9 cellular contexts compared by ENCODE assay signal in the genomic region with DNA sequence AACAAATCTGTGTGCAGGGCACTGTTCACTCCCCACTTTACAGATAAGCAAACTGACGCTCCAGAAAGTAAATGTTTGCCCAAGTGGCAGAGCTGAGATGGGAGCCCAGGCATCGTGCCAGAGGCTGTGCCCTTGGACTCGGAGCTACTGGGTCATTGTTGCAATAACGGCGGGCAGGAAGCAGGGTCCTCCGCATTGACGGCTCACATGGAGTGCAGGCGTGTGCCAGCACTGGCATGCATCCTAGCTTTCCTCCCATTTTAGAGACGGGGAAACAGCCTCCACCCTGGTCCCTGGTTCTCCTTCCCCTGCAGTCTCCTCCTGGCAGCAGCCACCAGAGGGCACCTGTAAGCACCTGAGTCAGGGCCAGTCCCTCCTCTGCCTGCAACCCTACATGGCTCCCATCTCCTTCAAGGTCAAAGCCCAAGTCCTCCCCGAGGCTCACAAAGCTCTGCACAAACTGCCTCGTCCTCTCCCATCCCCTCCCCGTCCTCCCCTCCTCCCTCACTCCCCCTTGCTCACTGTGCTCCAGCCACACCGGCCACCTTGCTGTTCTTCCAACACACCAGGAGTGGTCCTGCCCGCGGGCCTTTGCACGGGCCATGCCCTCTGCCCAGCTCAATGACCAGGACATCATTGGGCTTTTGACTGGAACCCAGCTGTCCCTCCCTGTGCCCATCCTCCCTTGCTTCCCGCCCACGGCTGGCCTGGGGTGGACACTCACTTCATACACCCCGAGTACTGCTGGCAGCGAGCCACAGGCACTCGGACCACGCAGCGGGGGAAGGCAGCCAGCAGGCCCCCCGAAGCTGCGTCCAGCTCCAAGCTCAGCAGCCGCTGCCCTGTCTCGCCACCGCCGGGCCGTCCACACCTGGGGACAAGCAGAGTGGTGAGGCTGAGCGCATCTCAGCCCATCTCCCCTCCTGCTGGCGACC. TPM values are rescaled to one million over a fixed set of nuclear protein-coding genes. Genes with fewer than 3 reads are reported as not detected.
DNase-seq lines count a peak whose midpoint lies in the region; ATAC-seq and TF ChIP-seq lines count a peak whose summit lies in the region.
"Had no signal": no experiment of that assay in that cellular context is flagged by ENCODE, and none has a peak within 500 bp of the region (broad histone marks: within the 10 kb centered on the region; RNA-seq: fewer than 3 reads in every experiment).

No MANE protein-coding gene starts in this region.

- no peak overlapping the region for H2AK5ac ChIP-seq in IMR-90 (ENCODE audit: low read depth, low read length)

- intact Hi-C loops in IMR-90 (cut with micrococcal nuclease) (no loop called here), adrenal gland (cut with DNase I) (no loop called here), lower lobe of right lung (cut with DNase I) (no loop called here)
- intact Hi-C loops in activated T-helper 1 cell treated with anti-CD3 and anti-CD28 coated beads, Interleukin-12 subunit alpha, Interleukin-12 subunit beta, Interleukin-2, Interleukin-4 antibody, amounts not matched to agents 30 ng/mL and 10 ng/mL and 1 ng/mL, durations not matched to agents 14 hours and 24 hours and 36 hours (cut with micrococcal nuclease): no loop called here

- no peaks in the 10 kb centered on the region for H3K9me3 Mint-ChIP-seq in activated T-helper 1 cell treated with anti-CD3 and anti-CD28 coated beads, Interleukin-12 subunit alpha, Interleukin-12 subunit beta, Interleukin-2, Interleukin-4 antibody, amounts not matched to agents 30 ng/mL and 10 ng/mL and 1 ng/mL, durations not matched to agents 14 hours and 24 hours and 36 hours

- TF ChIP-seq POLR2A in IMR-90 (IDR thresholded peaks at IDR 0.05; ENCODE audit: low read depth, low read length) (no peak), adrenal gland (IDR thresholded peaks at IDR 0.05) (no peak)

- ATAC-seq in IMR-90 (ENCODE audit: low read depth) (peak; percentile 59; the same call in 1 of the 2 replicates), lower lobe of right lung (peak; percentile 57 to 66), HG03469 (IDR thresholded peaks at IDR 0.05; ENCODE audit: unreplicated experiment) (no peak), GM18519 (IDR thresholded peaks at IDR 0.05; ENCODE audit: low FRiP score, unreplicated experiment) (no peak)

- H3K27me3 Mint-ChIP-seq in activated T-helper 1 cell treated with anti-CD3 and anti-CD28 coated beads, Interleukin-12 subunit alpha, Interleukin-12 subunit beta, Interleukin-2, Interleukin-4 antibody, amounts not matched to agents 30 ng/mL and 10 ng/mL and 1 ng/mL, durations not matched to agents 14 hours and 24 hours and 36 hours (ENCODE audit: insufficient read depth): no peaks in the 10 kb centered on the region

- no peak overlapping the region for H2BK5ac ChIP-seq in IMR-90 (ENCODE audit: low read depth, low read length, poor library complexity, severe bottlenecking)

- H3K4me1 ChIP-seq in IMR-90 (ENCODE audit: control insufficient read depth, insufficient read depth, low read length): no peaks in the 10 kb centered on the region
- H3K4me1 ChIP-seq in adrenal gland (replicated peaks in 1 of 2): no peaks in the 10 kb centered on the region
- H3K4me1 ChIP-seq in lower lobe of right lung: no peaks in the 10 kb centered on the region

- H3K4me3 ChIP-seq in IMR-90 (ENCODE audit: insufficient read depth, low read depth, low read length) (no peak overlapping the region), adrenal gland (no peak overlapping the region), lower lobe of right lung (no peak overlapping the region)

- no peaks in the 10 kb centered on the region for H3K4me1 Mint-ChIP-seq in activated T-helper 1 cell treated with anti-CD3 and anti-CD28 coated beads, Interleukin-12 subunit alpha, Interleukin-12 subunit beta, Interleukin-2, Interleukin-4 antibody, amounts not matched to agents 30 ng/mL and 10 ng/mL and 1 ng/mL, durations not matched to agents 14 hours and 24 hours and 36 hours (ENCODE audit: low read depth)

- in situ Hi-C loops in IMR-90 (cut with MboI; ENCODE audit: low sequenced_read_pairs): no loop called here

- H3K9me1 ChIP-seq in IMR-90 (ENCODE audit: insufficient read depth, low read length): no peaks in the 10 kb centered on the region

- H2AFZ ChIP-seq in IMR-90 (replicated peaks; ENCODE audit: low read length, poor library complexity): no peak overlapping the region

- no peak overlapping the region for H3K18ac ChIP-seq in IMR-90 (ENCODE audit: low read depth, low read length)

- POLR2A ChIA-PET in IMR-90 (lab: Charles Lee; ENCODE audit: unreplicated experiment): no interaction called here

- H3K4me3 Mint-ChIP-seq in activated T-helper 1 cell treated with anti-CD3 and anti-CD28 coated beads, Interleukin-12 subunit alpha, Interleukin-12 subunit beta, Interleukin-2, Interleukin-4 antibody, amounts not matched to agents 30 ng/mL and 10 ng/mL and 1 ng/mL, durations not matched to agents 14 hours and 24 hours and 36 hours: no peak overlapping the region

- peaks cover 2% of the 10 kb centered on the region; the same call in 1 of the 2 replicates for H3K27me3 ChIP-seq in IMR-90 (ENCODE audit: control insufficient read depth, insufficient read depth, low read length)
- H3K27me3 ChIP-seq in adrenal gland: no peaks in the 10 kb centered on the region
- peaks cover 6% of the 10 kb centered on the region for H3K27me3 ChIP-seq in lower lobe of right lung (ENCODE audit: low read depth)

- H3K23ac ChIP-seq in IMR-90 (ENCODE audit: low read depth, low read length): no peak overlapping the region

- no peak overlapping the region for H4K8ac ChIP-seq in IMR-90 (ENCODE audit: low read depth in 2 of 2, low read length in 2 of 2)

- TF ChIP-seq CTCF in IMR-90 (conservative IDR thresholded peaks at IDR 0.05; ENCODE audit: low read depth, low read length) (peak; percentile 35), adrenal gland (IDR thresholded peaks at IDR 0.05) (peak in 1 of 6 experiments; percentile 25), lower lobe of right lung (IDR thresholded peaks at IDR 0.05) (peak; percentile 33)

- H3K79me1 ChIP-seq in IMR-90 (ENCODE audit: low read depth in 1 of 2, low read length in 2 of 2): no peaks in the 10 kb centered on the region

- DNase-seq in ELR (ENCODE audit: low read depth): peak; percentile 32
- no peak for DNase-seq in IMR-90
- peak in 6 of 7 donors; percentile 59 to 74 (median 68) for DNase-seq in adrenal gland
- peak; percentile 77 for DNase-seq in lower lobe of right lung
- no peak for DNase-seq in A172 (ENCODE audit: low spot score)
- no peak for DNase-seq in activated T-helper 1 cell treated with anti-CD3 and anti-CD28 coated beads, Interleukin-12 subunit alpha, Interleukin-12 subunit beta, Interleukin-2, Interleukin-4 antibody, amounts not matched to agents 30 ng/mL and 10 ng/mL and 1 ng/mL, durations not matched to agents 14 hours and 24 hours and 36 hours (ENCODE audit: low spot score)
- DNase-seq: activated T-cell treated with anti-CD3 and anti-CD28 coated beads, Interleukin-2, amount 50 U/mL, for 1 hour had no signal

- no peak overlapping the region for H3K9ac ChIP-seq in IMR-90 (ENCODE audit: low read depth, low read length)

- dilution Hi-C loops in IMR-90 (cut with HindIII; ENCODE audit: low sequenced_read_pairs, unreplicated experiment): no loop called here

- no peak overlapping the region for H2BK15ac ChIP-seq in IMR-90 (ENCODE audit: low read depth, low read length)

- H2AK9ac ChIP-seq in IMR-90 (replicated peaks; ENCODE audit: low read depth, low read length, poor library complexity): peak overlapping the region; percentile 24

- no peaks in the 10 kb centered on the region for H3K36me3 ChIP-seq in IMR-90 (ENCODE audit: control insufficient read depth, insufficient read depth, low read length)
- peaks cover 0 to 27% of the 10 kb centered on the region in 2 donors for H3K36me3 ChIP-seq in adrenal gland (replicated peaks in 1 of 2)
- H3K36me3 ChIP-seq in lower lobe of right lung: peaks cover 25% of the 10 kb centered on the region

- H3K36me3 Mint-ChIP-seq in activated T-helper 1 cell treated with anti-CD3 and anti-CD28 coated beads, Interleukin-12 subunit alpha, Interleukin-12 subunit beta, Interleukin-2, Interleukin-4 antibody, amounts not matched to agents 30 ng/mL and 10 ng/mL and 1 ng/mL, durations not matched to agents 14 hours and 24 hours and 36 hours (ENCODE audit: low read depth): no peaks in the 10 kb centered on the region

- H3K4ac ChIP-seq in IMR-90 (ENCODE audit: low read depth, low read length): no peak overlapping the region

- H2BK120ac ChIP-seq in IMR-90 (ENCODE audit: low read depth, low read length): no peak overlapping the region

- no peak overlapping the region for H4K91ac ChIP-seq in IMR-90 (ENCODE audit: insufficient read depth, low read depth, low read length)

- TF ChIP-seq RAD21 in IMR-90 (IDR thresholded peaks at IDR 0.05; ENCODE audit: low read length): no peak

- no peaks in the 10 kb centered on the region for H4K20me1 ChIP-seq in IMR-90 (ENCODE audit: insufficient read depth, low read length)

- H3K56ac ChIP-seq in IMR-90 (ENCODE audit: extremely low read depth, insufficient read depth, low read length): no peak overlapping the region

- H3K14ac ChIP-seq in IMR-90 (replicated peaks; ENCODE audit: low read depth, low read length): no peak overlapping the region

- CTCF ChIA-PET in IMR-90 (lab: Yijun Ruan, JAX): no interaction called here

- H4K5ac ChIP-seq in IMR-90 (ENCODE audit: low read depth, low read length): no peak overlapping the region

- H2BK20ac ChIP-seq in IMR-90 (ENCODE audit: low read depth, low read length): no peak overlapping the region

- H3K9me3 ChIP-seq in IMR-90 (ENCODE audit: control insufficient read depth, insufficient read depth, low read length) (no peaks in the 10 kb centered on the region), adrenal gland (replicated peaks in 1 of 3) (no peaks in the 10 kb centered on the region), lower lobe of right lung (no peaks in the 10 kb centered on the region)

- no peak overlapping the region for H3K4me2 ChIP-seq in IMR-90 (ENCODE audit: low read depth, low read length)

- H3K27ac ChIP-seq in IMR-90 (ENCODE audit: insufficient read depth, low read length) (no peak overlapping the region), adrenal gland (no peak overlapping the region), lower lobe of right lung (no peak overlapping the region)

- BruUV-seq in IMR-90 (replicated peaks; lab: Mats Ljungman, UMichigan): no TSS peak

- H3K27ac Mint-ChIP-seq in activated T-helper 1 cell treated with anti-CD3 and anti-CD28 coated beads, Interleukin-12 subunit alpha, Interleukin-12 subunit beta, Interleukin-2, Interleukin-4 antibody, amounts not matched to agents 30 ng/mL and 10 ng/mL and 1 ng/mL, durations not matched to agents 14 hours and 24 hours and 36 hours: no peak overlapping the region

- WGBS in IMR-90 (ENCODE audit: extremely low coverage in 2 of 2, insufficient read length in 1 of 2), 2 experiments: 53% methylated on average over 12 of the region's 32 CpGs; no CpG with 5 or more reads in 1 of the 2 experiments
- WGBS in adrenal gland, 4 donors: 61 to 65% (median 62%) methylated on average over 16 to 32 of the region's 32 CpGs

RNA-seq across cellular contexts. Expression of a gene that starts 7.7 kb away (rescaled TPM):
- not detected in 2 replicates for total RNA-seq in IMR-90 (2012; rRNA removed)
- polyA plus RNA-seq in IMR-90 (2012; rRNA removed): 0.03 TPM in 1 of 2 replicates, not detected in the other
- 0.01 and 0.07 TPM in 2 replicates for polyA plus RNA-seq in IMR-90 (2012; cell fraction: cytosol; rRNA removed)
- polyA plus RNA-seq in IMR-90 (2012; cell fraction: nucleus; rRNA removed; ENCODE audit: low replicate concordance): not detected in 2 replicates
- 10 to 100 TPM in 1 of 8 donors, 1 to 10 TPM in 5, under 1 TPM in 1, not detected in 1; 0.84 to 52.5 (median 3.9) TPM for total RNA-seq in adrenal gland
- 1 to 10 TPM in 2 of 3 donors, under 1 TPM in 1; 0.80 to 1.6 (median 1.2) TPM for polyA plus RNA-seq in adrenal gland
- total RNA-seq in lower lobe of right lung: 14.9 TPM
- 0.09 and 0.10 TPM in 2 replicates for total RNA-seq in A172 (2014; rRNA removed; shearing (Covaris generic))
- 0.27 and 0.39 TPM in 2 replicates for total RNA-seq in activated T-helper 1 cell treated with anti-CD3 and anti-CD28 coated beads, Interleukin-12 subunit alpha, Interleukin-12 subunit beta, Interleukin-2, Interleukin-4 antibody, amounts not matched to agents 30 ng/mL and 10 ng/mL and 1 ng/mL, durations not matched to agents 14 hours and 24 hours and 36 hours

RNA-seq across cellular contexts. Expression of a gene that starts 11.9 kb away (rescaled TPM):
- total RNA-seq in IMR-90 (2012; rRNA removed): 0.18 and 0.28 TPM in 2 replicates
- polyA plus RNA-seq in IMR-90 (2012; rRNA removed): 0.72 and 0.73 TPM in 2 replicates
- 0.63 and 1.6 TPM in 2 replicates for polyA plus RNA-seq in IMR-90 (2012; cell fraction: cytosol; rRNA removed)
- 0.31 and 0.55 TPM in 2 replicates for polyA plus RNA-seq in IMR-90 (2012; cell fraction: nucleus; rRNA removed; ENCODE audit: low replicate concordance)
- 10 to 100 TPM; 12.9 to 59.2 (median 40.5) TPM for total RNA-seq in adrenal gland
- 10 to 100 TPM in 2 of 3 donors, 1 to 10 TPM in 1; 3.1 to 19.8 (median 15.9) TPM for polyA plus RNA-seq in adrenal gland
- 11.3 TPM for total RNA-seq in lower lobe of right lung
- 29.2 and 34.1 TPM in 2 replicates for total RNA-seq in A172 (2014; rRNA removed; shearing (Covaris generic))
- not detected in 2 replicates for total RNA-seq in activated T-helper 1 cell treated with anti-CD3 and anti-CD28 coated beads, Interleukin-12 subunit alpha, Interleukin-12 subunit beta, Interleukin-2, Interleukin-4 antibody, amounts not matched to agents 30 ng/mL and 10 ng/mL and 1 ng/mL, durations not matched to agents 14 hours and 24 hours and 36 hours

RNA-seq across cellular contexts. Expression of a gene that starts 12.5 kb away (rescaled TPM):
- total RNA-seq in IMR-90 (2012; rRNA removed) (not detected in 2 replicates), adrenal gland (10 to 100 TPM in 4 of 8 donors, 1 to 10 TPM in 4; 1.5 to 47.6 (median 8.5) TPM), lower lobe of right lung (19.9 TPM)
- polyA plus RNA-seq in IMR-90 (2012; rRNA removed) (not detected in 2 replicates), adrenal gland (10 to 100 TPM in 1 of 3 donors, 1 to 10 TPM in 1, under 1 TPM in 1; 0.57 to 44.3 (median 9.0) TPM)
- polyA plus RNA-seq in IMR-90 (2012; cell fraction: cytosol; rRNA removed): 0.03 and 0.05 TPM in 2 replicates
- polyA plus RNA-seq in IMR-90 (2012; cell fraction: nucleus; rRNA removed; ENCODE audit: low replicate concordance): 0.36 and 0.41 TPM in 2 replicates
- not detected in 2 replicates for total RNA-seq in A172 (2014; rRNA removed; shearing (Covaris generic))
- total RNA-seq in activated T-helper 1 cell treated with anti-CD3 and anti-CD28 coated beads, Interleukin-12 subunit alpha, Interleukin-12 subunit beta, Interleukin-2, Interleukin-4 antibody, amounts not matched to agents 30 ng/mL and 10 ng/mL and 1 ng/mL, durations not matched to agents 14 hours and 24 hours and 36 hours: not detected in 2 replicates

RNA-seq across cellular contexts. Expression of a gene that starts 29.3 kb away (rescaled TPM):
- total RNA-seq in IMR-90 (2012; rRNA removed): under 0.01 TPM in 2 replicates
- polyA plus RNA-seq in IMR-90 (2012; rRNA removed): 0.07 and 0.09 TPM in 2 replicates
- polyA plus RNA-seq in IMR-90 (2012; cell fraction: cytosol; rRNA removed): 0.09 and 0.10 TPM in 2 replicates
- 0.09 and 0.20 TPM in 2 replicates for polyA plus RNA-seq in IMR-90 (2012; cell fraction: nucleus; rRNA removed; ENCODE audit: low replicate concordance)
- total RNA-seq in adrenal gland: 1 to 10 TPM in 6 of 8 donors, under 1 TPM in 2; 0.54 to 9.1 (median 2.5) TPM
- 10 to 100 TPM in 1 of 3 donors, 1 to 10 TPM in 1, under 1 TPM in 1; 0.09 to 25.4 (median 9.3) TPM for polyA plus RNA-seq in adrenal gland
- 4.6 TPM for total RNA-seq in lower lobe of right lung
- total RNA-seq in A172 (2014; rRNA removed; shearing (Covaris generic)): 0.17 TPM in 2 replicates
- total RNA-seq in activated T-helper 1 cell treated with anti-CD3 and anti-CD28 coated beads, Interleukin-12 subunit alpha, Interleukin-12 subunit beta, Interleukin-2, Interleukin-4 antibody, amounts not matched to agents 30 ng/mL and 10 ng/mL and 1 ng/mL, durations not matched to agents 14 hours and 24 hours and 36 hours: not detected in 2 replicates

Comparison
In these comparisons a context has a peak if more than half of its experiments do, and no peak if none do; other contexts are left out.
1. DNase-seq: peak in ELR (single experiment), adrenal gland (6 of 7) and lower lobe of right lung (single experiment); none in IMR-90 (single experiment), A172 (single experiment) and activated T-helper 1 cell treated with anti-CD3 and anti-CD28 coated beads, Interleukin-12 subunit alpha, Interleukin-12 subunit beta, Interleukin-2, Interleukin-4 antibody, amounts not matched to agents 30 ng/mL and 10 ng/mL and 1 ng/mL, durations not matched to agents 14 hours and 24 hours and 36 hours (single experiment).
2. ATAC-seq: peak in IMR-90 (single experiment) and lower lobe of right lung (2 of 2); none in HG03469 (single experiment) and GM18519 (single experiment).